Comparison of ENCODE assay signal across 18 cellular contexts in genomic region chr11:74773481-74773880, GRCh38. TPM values are rescaled to one million over a fixed set of nuclear protein-coding genes. Genes with fewer than 3 reads are reported as not detected.
A peak's percentile ranks its signal among the peaks of the same experiment; 100 is the strongest.
DNase-seq lines count a peak whose midpoint lies in the region; ATAC-seq and TF ChIP-seq lines count a peak whose summit lies in the region.
"Had no signal": no experiment of that assay in that cellular context is flagged by ENCODE, and none has a peak within 500 bp of the region (broad histone marks: within the 10 kb centered on the region; RNA-seq: fewer than 3 reads in every experiment).

No MANE protein-coding gene starts in this region.

- BruUV-seq in PC-3 (replicated peaks; lab: Mats Ljungman, UMichigan), result no TSS peak

- in situ Hi-C loops in GM13977 (cut with MboI; ENCODE audit: low pct_unique_long_range_greater_than_20kb, low sequenced_read_pairs, unreplicated experiment), result no loop called here

- H3K9ac ChIP-seq in PC-3 (ENCODE audit: low read length), result no peak overlapping the region
- H3K9ac ChIP-seq: KMS-11 had no signal

- H4K20me1 ChIP-seq in PC-3 (ENCODE audit: low read length), result peaks cover 23% of the 10 kb centered on the region

- POLR2A ChIA-PET in PC-3 (lab: Charles Lee; ENCODE audit: unreplicated experiment), result no interaction called here

- H3K9me3 ChIP-seq in PC-3 (ENCODE audit: low read length), result no peaks in the 10 kb centered on the region

- intact Hi-C loops in PC-3 (cut with micrococcal nuclease), result no loop called here

- no peaks in the 10 kb centered on the region; the same call in 1 of the 2 replicates for H3K36me3 ChIP-seq in PC-3 (ENCODE audit: low read depth, low read length)

- no peak overlapping the region for H2AFZ ChIP-seq in PC-3 (ENCODE audit: low read length)

- H3K27ac ChIP-seq in PC-3 (ENCODE audit: low read length), result no peak overlapping the region
- H3K27ac ChIP-seq: KMS-11, RWPE1 had no signal

- H3K4me1 ChIP-seq in PC-3 (ENCODE audit: insufficient read depth, low read length), result no peaks in the 10 kb centered on the region

- H3F3A ChIP-seq in PC-3 (ENCODE audit: low read length, unreplicated experiment), result no peaks in the 10 kb centered on the region

- CTCF ChIA-PET in PC-3 (lab: Charles Lee), result interaction anchor here (0.6 kb wide), 1 partner anchor 9 kb away, joined by 6 read pairs; no protein-coding TSS in a partner anchor

- DNase-seq in ELR (ENCODE audit: low read depth), result peak; percentile 13
- DNase-seq in PC-3, result no peak
- DNase-seq in epithelial cell of esophagus (ENCODE audit: low read depth), result peak; percentile 3
- DNase-seq in superior temporal gyrus (ENCODE audit: extremely low spot score), result peak; percentile 7
- DNase-seq in CD1c-positive myeloid dendritic cell (ENCODE audit: extremely low spot score), result no peak
- DNase-seq in GM13977 (ENCODE audit: low spot score), result no peak
- DNase-seq: C1 segment of cervical spinal cord, GOT3, NCI-H1048, NCI-H1436, NCI-H1930, NCI-H226, NCI-H524, SIG-M5 had no signal

- no peak overlapping the region for H3K4me3 ChIP-seq in PC-3 (ENCODE audit: low read length)
- H3K4me3 ChIP-seq in epithelial cell of esophagus (ENCODE audit: low read length), result no peak overlapping the region

- H3K4me2 ChIP-seq in PC-3 (ENCODE audit: low read length), result no peak overlapping the region
- H3K4me2 ChIP-seq: KMS-11 had no signal

- peak; percentile 39; the same call in 1 of the 2 replicates for ATAC-seq in PC-3
- ATAC-seq in GM18861 (IDR thresholded peaks at IDR 0.05; ENCODE audit: unreplicated experiment), result no peak

- H3K79me2 ChIP-seq in PC-3 (ENCODE audit: low read length), result peaks cover 100% of the 10 kb centered on the region

- no peaks in the 10 kb centered on the region for H3K27me3 ChIP-seq in PC-3 (ENCODE audit: low read length)

- H3K9me2 ChIP-seq in PC-3 (replicated peaks; ENCODE audit: low read length), result no peaks in the 10 kb centered on the region

- TF ChIP-seq CTCF in PC-3 (conservative IDR thresholded peaks at IDR 0.05; ENCODE audit: low read depth, low read length), result no peak
- no peak for TF ChIP-seq CTCF in epithelial cell of esophagus (IDR thresholded peaks at IDR 0.05; ENCODE audit: insufficient read depth, low read depth, low read length, missing control alignments)
- no peak for TF ChIP-seq CTCF in GM13977 (IDR thresholded peaks at IDR 0.05; ENCODE audit: extremely low read depth, insufficient read depth, missing control alignments)

RNA-seq across cellular contexts. Expression of gene RNF169, which starts 24.8 kb away (rescaled TPM):
- total RNA-seq in PC-3 (2014; rRNA removed), result 20.4 and 20.8 TPM in 2 replicates

RNA-seq across cellular contexts. Expression of gene CHRDL2, which starts 42.3 kb away (rescaled TPM):
- not detected in 2 replicates for total RNA-seq in PC-3 (2014; rRNA removed)
- total RNA-seq: G401 had no signal

Comparison
In these comparisons a context has a peak if more than half of its experiments do, and no peak if none do; other contexts are left out.
1. DNase-seq: peak in ELR (single experiment), epithelial cell of esophagus (single experiment) and superior temporal gyrus (single experiment); none in PC-3 (single experiment), CD1c-positive myeloid dendritic cell (single experiment) and GM13977 (single experiment).